In the genomic region with DNA sequence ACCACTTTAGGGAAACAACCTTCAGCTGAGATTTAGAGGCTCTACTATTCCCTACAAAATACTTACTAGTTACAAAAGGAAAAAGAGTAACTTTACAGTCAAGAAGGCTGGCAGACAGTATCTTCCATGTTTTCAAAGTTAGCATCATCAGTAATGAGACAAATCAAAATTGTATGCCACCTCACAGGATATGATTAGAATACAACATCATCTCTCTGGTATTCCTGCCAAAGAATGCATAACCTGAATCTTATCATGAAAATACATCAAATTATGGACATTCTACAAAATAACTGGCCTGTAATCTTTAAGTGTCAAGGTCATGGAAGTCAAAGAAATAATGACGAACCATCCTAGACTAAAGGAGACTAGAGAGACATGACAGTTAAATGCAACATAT, we compare ENCODE assay signal across 29 cellular contexts.
"Had no signal": no experiment of that assay in that cellular context is flagged by ENCODE, and none has a peak within 500 bp of the region (broad histone marks: within the 10 kb centered on the region; RNA-seq: fewer than 3 reads in every experiment).

No MANE protein-coding gene starts in this region.

- ATAC-seq: activated CD8-positive, alpha-beta memory T cell treated with anti-CD3 and anti-CD28 coated beads, Interleukin-2, amount 10 ng/mL, durations not matched to agents 7 days and 5 days; body of pancreas; PC-3 had no signal

- H3K9me3 ChIP-seq: body of pancreas, breast epithelium, Peyer's patch, SJSA1 had no signal

- FAIRE-seq: astrocyte had no signal

- H3K27me3 ChIP-seq: body of pancreas, breast epithelium, Peyer's patch, SJSA1 had no signal

- H3K4me1 ChIP-seq: body of pancreas, breast epithelium, Peyer's patch, SJSA1 had no signal

- DNase-seq: activated CD4-positive, alpha-beta memory T cell treated with anti-CD3 and anti-CD28 coated beads, Interleukin-2, amount 10 ng/mL, durations not matched to agents 7 days and 5 days; activated CD4-positive, alpha-beta T cell treated with anti-CD3 and anti-CD28 coated beads for 1 hour; activated CD4-positive, alpha-beta T cell treated with anti-CD3 and anti-CD28 coated beads for 48 hours; activated CD4-positive, CD25-positive, alpha-beta regulatory T cell; activated CD8-positive, alpha-beta memory T cell treated with anti-CD3 and anti-CD28 coated beads for 24 hours; activated CD8-positive, alpha-beta memory T cell treated with anti-CD3 and anti-CD28 coated beads, Interleukin-2, amount 10 ng/mL, durations not matched to agents 7 days and 5 days; activated CD8-positive, alpha-beta memory T cell treated with anti-CD3 and anti-CD28 coated beads, Interleukin-2, amount 50 U/mL, for 48 hours; activated effector memory CD4-positive, alpha-beta T cell treated with Interleukin-2 at 50 U/mL for 16 hours; activated naive CD4-positive, alpha-beta T cell treated with anti-CD3 and anti-CD28 coated beads, Interleukin-2, amount 50 U/mL, for 16 hours; activated naive CD8-positive, alpha-beta T cell treated with anti-CD3 and anti-CD28 coated beads for 36 hours; activated T-cell treated with anti-CD3 and anti-CD28 coated beads, Interleukin-2, amount 50 U/mL, for 48 hours; body of pancreas; Karpas-422; NCI-H1105; NCI-H1417 treated with DMSO at 0.1 percent for 48 hours; NCI-H1930; NCI-H345; NCI-H526; NCI-H748 treated with DMSO at 0.1 percent for 48 hours; NK-92 treated with Interleukin-12 subunit alpha and Interleukin-12 subunit beta, amount 100 ng/mL, for 24 hours; PC-3; Peyer's patch; RPMI8226; SHP77 treated with DMSO at 0.1 percent for 48 hours; T1000; WERI-Rb-1 had no signal

- H3K27ac ChIP-seq: body of pancreas, breast epithelium, Peyer's patch, SJSA1, WERI-Rb-1 had no signal

- H3K4me3 ChIP-seq: body of pancreas, breast epithelium, Peyer's patch, SJSA1 had no signal
